ENCODE assay signal across 8 cellular contexts in genomic region chr17:2030779-2031163, GRCh38. TPM values are rescaled to one million over a fixed set of nuclear protein-coding genes. Genes with fewer than 3 reads are reported as not detected.
DNase-seq lines count a peak whose midpoint lies in the region; ATAC-seq and TF ChIP-seq lines count a peak whose summit lies in the region.

No MANE protein-coding gene starts in this region.

- no peaks in the 10 kb centered on the region for H3K9me3 ChIP-seq in CD8-positive, alpha-beta memory T cell (ENCODE audit: low read length)
- no peaks in the 10 kb centered on the region for H3K9me3 ChIP-seq in left lung

- peak overlapping the region; percentile 90 to 98 (median 96) for H3K4me3 Mint-ChIP-seq in CD8-positive, alpha-beta memory T cell
- H3K4me3 Mint-ChIP-seq in activated naive CD8-positive, alpha-beta T cell treated with anti-CD3 and anti-CD28 coated beads, Interleukin-2, amount 50 U/mL, for 24 hours: peak overlapping the region; percentile 93

- peak in 2 of 5 donors; percentile 31 to 73 for DNase-seq in CD8-positive, alpha-beta memory T cell
- peak; percentile 61 for DNase-seq in activated naive CD8-positive, alpha-beta T cell treated with anti-CD3 and anti-CD28 coated beads, Interleukin-2, amount 50 U/mL, for 24 hours
- DNase-seq in left lung (peak; percentile 64 to 65), substantia nigra (lab: John Stamatoyannopoulos, UW) (peak in 1 of 49 donors; percentile 20), cerebellum (ENCODE audit: low spot score) (no peak), NCI-H2029 treated with DMSO at 0.1 percent for 48 hours (lab: John Stamatoyannopoulos, UW) (no peak)
- no peak for DNase-seq in central memory CD4-positive, alpha-beta T cell

- peak overlapping the region; percentile 82 for H3K27ac ChIP-seq in CD8-positive, alpha-beta memory T cell (ENCODE audit: low read depth, low read length)
- H3K27ac ChIP-seq in left lung: no peak overlapping the region
- H3K27ac ChIP-seq in substantia nigra (ENCODE audit: low read depth, low read length, poor library complexity, severe bottlenecking): peak overlapping the region; percentile 22

- peak overlapping the region; percentile 99 for H3K4me3 ChIP-seq in CD8-positive, alpha-beta memory T cell (ENCODE audit: low read length)
- peak overlapping the region; percentile 80 to 99 for H3K4me3 ChIP-seq in left lung

- TF ChIP-seq CTCF in left lung (IDR thresholded peaks at IDR 0.05): peak; percentile 25 to 47

- intact Hi-C loops in left lung (cut with DNase I): no loop called here

- H3K4me1 ChIP-seq in CD8-positive, alpha-beta memory T cell (ENCODE audit: insufficient read depth, low read length): peaks cover 32% of the 10 kb centered on the region
- peaks cover 10 to 21% of the 10 kb centered on the region in 2 donors for H3K4me1 ChIP-seq in left lung

- CTCF ChIA-PET in CD8-positive, alpha-beta memory T cell (lab: Charles Lee): interaction anchor here (1.3 to 1.5 kb wide), 3 partner anchors 10 to 127 kb away, joined by 3 to 7 read pairs (median 4); partner anchors contain the start of gene HIC1

- peak overlapping the region; percentile 83 to 96 (median 86) for H3K27ac Mint-ChIP-seq in CD8-positive, alpha-beta memory T cell
- H3K27ac Mint-ChIP-seq in activated naive CD8-positive, alpha-beta T cell treated with anti-CD3 and anti-CD28 coated beads, Interleukin-2, amount 50 U/mL, for 24 hours: no peak overlapping the region

- H3K9me3 Mint-ChIP-seq in CD8-positive, alpha-beta memory T cell: no peaks in the 10 kb centered on the region
- H3K9me3 Mint-ChIP-seq in activated naive CD8-positive, alpha-beta T cell treated with anti-CD3 and anti-CD28 coated beads, Interleukin-2, amount 50 U/mL, for 24 hours: no peaks in the 10 kb centered on the region

- H3K27me3 Mint-ChIP-seq in CD8-positive, alpha-beta memory T cell: peaks cover 11 to 17% of the 10 kb centered on the region in 2 donors
- peaks cover 15% of the 10 kb centered on the region for H3K27me3 Mint-ChIP-seq in activated naive CD8-positive, alpha-beta T cell treated with anti-CD3 and anti-CD28 coated beads, Interleukin-2, amount 50 U/mL, for 24 hours

- no peaks in the 10 kb centered on the region for H3K36me3 ChIP-seq in CD8-positive, alpha-beta memory T cell (ENCODE audit: insufficient read depth, low read length)
- H3K36me3 ChIP-seq in left lung: peaks cover 0 to 14% of the 10 kb centered on the region in 2 donors

- peaks cover 25 to 39% (median 33%) of the 10 kb centered on the region in 3 donors for H3K4me1 Mint-ChIP-seq in CD8-positive, alpha-beta memory T cell
- peaks cover 25% of the 10 kb centered on the region for H3K4me1 Mint-ChIP-seq in activated naive CD8-positive, alpha-beta T cell treated with anti-CD3 and anti-CD28 coated beads, Interleukin-2, amount 50 U/mL, for 24 hours

- peak; percentile 28 for ATAC-seq in HG03159 (IDR thresholded peaks at IDR 0.05; ENCODE audit: unreplicated experiment)
- peak; percentile 4 for ATAC-seq in activated naive CD8-positive, alpha-beta T cell treated with anti-CD3 and anti-CD28 coated beads, Interleukin-2, amount 50 U/mL, for 24 hours
- no peak for ATAC-seq in left lung

- peaks cover 5% of the 10 kb centered on the region for H3K27me3 ChIP-seq in CD8-positive, alpha-beta memory T cell (ENCODE audit: insufficient read depth, low read length, poor library complexity, severe bottlenecking)
- peaks cover 0 to 45% of the 10 kb centered on the region in 2 donors for H3K27me3 ChIP-seq in left lung

- POLR2A ChIA-PET in CD8-positive, alpha-beta memory T cell (lab: Charles Lee): interaction anchor here (0.6 to 1.1 kb wide), 3 partner anchors 10 to 163 kb away, joined by 3 to 4 read pairs (median 3); partner anchors contain the start of gene OVCA2

- H3K36me3 Mint-ChIP-seq in CD8-positive, alpha-beta memory T cell: peaks cover 0 to 28% (median 2%) of the 10 kb centered on the region in 3 donors
- H3K36me3 Mint-ChIP-seq in activated naive CD8-positive, alpha-beta T cell treated with anti-CD3 and anti-CD28 coated beads, Interleukin-2, amount 50 U/mL, for 24 hours (ENCODE audit: low read depth): no peaks in the 10 kb centered on the region

RNA-seq across cellular contexts. Expression of gene DPH1, which starts 0.8 kb away (rescaled TPM):
- 10 to 100 TPM; 38.5 to 43.8 TPM for total RNA-seq in CD8-positive, alpha-beta memory T cell
- polyA plus RNA-seq in CD8-positive, alpha-beta memory T cell: 33.2 TPM
- total RNA-seq in left lung (10 to 100 TPM; 30.7 to 36.0 TPM), cerebellum (26.8 TPM)

RNA-seq across cellular contexts. Expression of gene RTN4RL1, which starts 5.6 kb away (rescaled TPM):
- 1 to 10 TPM; 1.0 to 1.2 TPM for total RNA-seq in CD8-positive, alpha-beta memory T cell
- polyA plus RNA-seq in CD8-positive, alpha-beta memory T cell: 0.32 TPM
- total RNA-seq in left lung (1 to 10 TPM; 2.7 to 5.1 TPM), cerebellum (6.9 TPM)

RNA-seq across cellular contexts. Expression of gene OVCA2, which starts 11.1 kb away (rescaled TPM):
- total RNA-seq in CD8-positive, alpha-beta memory T cell: 10 to 100 TPM; 54.2 to 56.2 TPM
- 60.0 TPM for polyA plus RNA-seq in CD8-positive, alpha-beta memory T cell
- 10 to 100 TPM; 26.1 to 28.7 TPM for total RNA-seq in left lung
- total RNA-seq in cerebellum: 9.4 TPM

RNA-seq across cellular contexts. Expression of gene HIC1, which starts 24.1 kb away (rescaled TPM):
- total RNA-seq in CD8-positive, alpha-beta memory T cell: 10 to 100 TPM; 39.5 to 42.7 TPM
- 1.3 TPM for polyA plus RNA-seq in CD8-positive, alpha-beta memory T cell
- total RNA-seq in left lung (10 to 100 TPM; 25.5 to 28.2 TPM), cerebellum (9.1 TPM)

Comparison
In these comparisons a context has a peak if more than half of its experiments do, and no peak if none do; other contexts are left out.
1. DNase-seq: peak in activated naive CD8-positive, alpha-beta T cell treated with anti-CD3 and anti-CD28 coated beads, Interleukin-2, amount 50 U/mL, for 24 hours (single experiment) and left lung (2 of 2); none in cerebellum (single experiment), NCI-H2029 treated with DMSO at 0.1 percent for 48 hours (single experiment) and central memory CD4-positive, alpha-beta T cell (single experiment).
2. H3K27ac ChIP-seq: peak in CD8-positive, alpha-beta memory T cell (single experiment) and substantia nigra (single experiment); none in left lung (0 of 2).